ENCODE assay signal across 21 cellular contexts in genomic region chr11:75840560-75840959, GRCh38.
"Had no signal": no experiment of that assay in that cellular context is flagged by ENCODE, and none has a peak within 500 bp of the region (broad histone marks: within the 10 kb centered on the region; RNA-seq: fewer than 3 reads in every experiment).

No MANE protein-coding gene starts in this region.

- H3K4me3 ChIP-seq: gastroesophageal sphincter, right atrium auricular region, SJSA1, suprapubic skin had no signal

- H3K9me3 Mint-ChIP-seq: activated T-helper 2 cell treated with anti-CD3 and anti-CD28 coated beads, Interferon-gamma antibody, Interleukin-2, Interleukin-4, amounts not matched to agents 10 μg/mL and 5 μg/mL and 100 μg/mL, durations not matched to agents 14 hours and 24 hours and 36 hours; natural killer cell treated with Interleukin-12 subunit alpha and Interleukin-12 subunit beta and Interleukin-15 and Interleukin-18, amount 100 ng/mL, for 72 hours had no signal

- H3K4me3 Mint-ChIP-seq: endodermal cell; natural killer cell treated with Interleukin-12 subunit alpha and Interleukin-12 subunit beta and Interleukin-15 and Interleukin-18, amount 100 ng/mL, for 72 hours; T-cell had no signal

- H3K27ac Mint-ChIP-seq: activated T-helper 2 cell treated with anti-CD3 and anti-CD28 coated beads, Interferon-gamma antibody, Interleukin-2, Interleukin-4, amounts not matched to agents 10 μg/mL and 5 μg/mL and 100 μg/mL, durations not matched to agents 14 hours and 24 hours and 36 hours; endodermal cell; natural killer cell treated with Interleukin-12 subunit alpha and Interleukin-12 subunit beta and Interleukin-15 and Interleukin-18, amount 100 ng/mL, for 72 hours; T-cell had no signal

- H3K4me1 ChIP-seq: SJSA1 had no signal

- H3K27me3 Mint-ChIP-seq: natural killer cell treated with Interleukin-12 subunit alpha and Interleukin-12 subunit beta and Interleukin-15 and Interleukin-18, amount 100 ng/mL, for 72 hours; T-cell had no signal

- H3K9me3 ChIP-seq: gastroesophageal sphincter, right atrium auricular region, SJSA1, suprapubic skin had no signal

- H3K27ac ChIP-seq: brain microvascular endothelial cell, gastroesophageal sphincter, right atrium auricular region, SJSA1, suprapubic skin had no signal

- H3K36me3 Mint-ChIP-seq: natural killer cell treated with Interleukin-12 subunit alpha and Interleukin-12 subunit beta and Interleukin-15 and Interleukin-18, amount 100 ng/mL, for 72 hours had no signal

- H3K27me3 ChIP-seq: brain microvascular endothelial cell, gastroesophageal sphincter, right atrium auricular region, SJSA1, suprapubic skin had no signal

- H3K36me3 ChIP-seq: brain microvascular endothelial cell, right atrium auricular region, SJSA1, suprapubic skin had no signal

- ATAC-seq: activated CD4-positive, CD25-positive, alpha-beta regulatory T cell treated with anti-CD3 and anti-CD28 coated beads, Interleukin-2, amount 50 U/mL, for 24 hours; gastroesophageal sphincter; natural killer cell treated with Interleukin-12 subunit alpha and Interleukin-12 subunit beta and Interleukin-15 and Interleukin-18, amount 100 ng/mL, for 72 hours; T-cell had no signal

- DNase-seq: activated CD4-positive, alpha-beta T cell treated with anti-CD3 and anti-CD28 coated beads, Interleukin-2, amount 50 U/mL, for 1 hour; activated CD8-positive, alpha-beta memory T cell treated with anti-CD3 and anti-CD28 coated beads for 24 hours; activated naive CD4-positive, alpha-beta T cell treated with anti-CD3 and anti-CD28 coated beads, Interleukin-2, amount 50 U/mL, for 16 hours; amniotic stem cell; brain microvascular endothelial cell; endodermal cell; erythroblast; mesenchymal stem cell; posterior cingulate gyrus; stimulated activated CD4-positive, alpha-beta T cell treated with anti-CD3 and anti-CD28 coated beads, Interleukin-2, amount 100 ng/mL, for 48 hours; stimulated activated naive CD4-positive, alpha-beta T cell treated with Interleukin-2 at 50 U/mL for 16 hours; T-cell; T1000; trophoblast cell had no signal
